In genomic region chr20:49215232-49215631, GRCh38 we compare ENCODE assay signal across 1 cellular context.
A peak's percentile ranks its signal among the peaks of the same experiment; 100 is the strongest.
TF ChIP-seq lines count a peak whose summit lies in the region.

No MANE protein-coding gene starts in this region.

TF ChIP-seq in K562, 482 proteins besides CTCF, POLR2A, EP300 and RAD21 (continued from another document):
- TF ChIP-seq BCOR (IDR thresholded peaks at IDR 0.05): peak; percentile 59; the same call in 1 of the 2 replicates
- peak; percentile 73 for TF ChIP-seq RBM25 (IDR thresholded peaks at IDR 0.05; ENCODE audit: low read depth, low read length, severe bottlenecking)
TF ChIP-seq in K562: peak in this region for 2.
